In the genomic region with DNA sequence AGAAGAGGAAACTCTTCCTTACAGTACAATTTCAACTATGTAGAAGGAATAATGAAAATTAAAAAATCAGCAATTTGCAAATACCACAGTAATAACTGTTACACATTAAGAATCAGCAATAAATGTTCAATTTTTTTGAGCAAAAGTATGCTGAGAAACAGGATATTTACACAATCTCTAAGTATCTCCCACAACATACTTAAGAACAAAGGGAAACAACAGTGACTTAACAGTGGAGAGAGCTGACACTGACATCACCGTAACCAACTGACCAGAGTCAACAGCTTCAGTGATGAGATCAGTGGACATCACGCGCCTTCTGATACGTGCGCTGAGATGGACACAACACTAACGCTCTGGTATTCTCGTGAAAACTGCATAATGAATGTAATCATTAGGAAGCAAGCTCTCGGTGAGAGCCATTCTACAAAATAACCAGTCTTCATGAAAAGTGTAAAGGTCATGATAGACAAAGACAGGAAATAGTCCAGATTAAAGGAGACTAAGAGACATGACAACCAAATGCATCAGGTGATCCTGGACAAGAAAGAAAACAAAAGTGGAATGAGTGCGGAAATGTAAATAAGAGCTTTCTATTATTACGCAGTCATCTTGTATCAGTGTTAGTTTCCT, we compare ENCODE assay signal across 9 cellular contexts.
DNase-seq lines count a peak whose midpoint lies in the region; ATAC-seq and TF ChIP-seq lines count a peak whose summit lies in the region.
"Had no signal": no experiment of that assay in that cellular context is flagged by ENCODE, and none has a peak within 500 bp of the region (broad histone marks: within the 10 kb centered on the region; RNA-seq: fewer than 3 reads in every experiment).

No MANE protein-coding gene starts in this region.

- H3K4me1 Mint-ChIP-seq in stimulated activated naive CD8-positive, alpha-beta T cell treated with anti-CD3 and anti-CD28 coated beads, Interleukin-15, Interleukin-2, amounts not matched to agents 100 ng/mL and 50 ng/mL, for 24 hours (ENCODE audit: low read depth) = peaks cover 98% of the 10 kb centered on the region

- H3K36me3 Mint-ChIP-seq in stimulated activated naive CD8-positive, alpha-beta T cell treated with anti-CD3 and anti-CD28 coated beads, Interleukin-15, Interleukin-2, amounts not matched to agents 100 ng/mL and 50 ng/mL, for 24 hours (ENCODE audit: low read depth) = peaks cover 27% of the 10 kb centered on the region

- ATAC-seq in stimulated activated naive CD8-positive, alpha-beta T cell treated with anti-CD3 and anti-CD28 coated beads, Interleukin-15, Interleukin-2, amounts not matched to agents 100 U/mL and 50 U/mL, for 24 hours = no peak
- ATAC-seq in GM21515 (IDR thresholded peaks at IDR 0.05; ENCODE audit: unreplicated experiment) (no peak), HG03342 (IDR thresholded peaks at IDR 0.05; ENCODE audit: unreplicated experiment) (no peak)

- no peak for DNase-seq in stimulated activated naive CD8-positive, alpha-beta T cell treated with anti-CD3 and anti-CD28 coated beads, Interleukin-15, Interleukin-2, amounts not matched to agents 100 U/mL and 50 U/mL, for 24 hours
- DNase-seq in cardiac fibroblast (ENCODE audit: low read depth in 2 of 2) (peak; percentile 79 to 97), medulla oblongata (ENCODE audit: extremely low spot score) (peak; percentile 93), NCI-H2029 treated with DMSO at 0.1 percent for 48 hours (lab: John Stamatoyannopoulos, UW) (no peak), GDM1 (lab: John Stamatoyannopoulos, UW) (no peak)
- DNase-seq: NCI-H446 treated with DMSO at 0.1 percent for 48 hours had no signal

- no peak overlapping the region for H3K4me3 ChIP-seq in cardiac fibroblast (replicated peaks in 1 of 2; ENCODE audit: low read depth in 2 of 2, low read length in 2 of 2)

- TF ChIP-seq CTCF in cardiac fibroblast (IDR thresholded peaks at IDR 0.05; ENCODE audit: low read depth, low read length) = no peak

- H3K4me3 Mint-ChIP-seq in stimulated activated naive CD8-positive, alpha-beta T cell treated with anti-CD3 and anti-CD28 coated beads, Interleukin-15, Interleukin-2, amounts not matched to agents 100 ng/mL and 50 ng/mL, for 24 hours = peak overlapping the region; percentile 77

- H3K9me3 Mint-ChIP-seq in stimulated activated naive CD8-positive, alpha-beta T cell treated with anti-CD3 and anti-CD28 coated beads, Interleukin-15, Interleukin-2, amounts not matched to agents 100 ng/mL and 50 ng/mL, for 24 hours = no peaks in the 10 kb centered on the region

- H3K27ac Mint-ChIP-seq in stimulated activated naive CD8-positive, alpha-beta T cell treated with anti-CD3 and anti-CD28 coated beads, Interleukin-15, Interleukin-2, amounts not matched to agents 100 ng/mL and 50 ng/mL, for 24 hours = peak overlapping the region; percentile 96

- H3K27me3 Mint-ChIP-seq in stimulated activated naive CD8-positive, alpha-beta T cell treated with anti-CD3 and anti-CD28 coated beads, Interleukin-15, Interleukin-2, amounts not matched to agents 100 ng/mL and 50 ng/mL, for 24 hours = no peaks in the 10 kb centered on the region

Comparison
In these comparisons a context has a peak if more than half of its experiments do, and no peak if none do; other contexts are left out.
1. DNase-seq: peak in cardiac fibroblast (2 of 2) and medulla oblongata (single experiment); none in stimulated activated naive CD8-positive, alpha-beta T cell treated with anti-CD3 and anti-CD28 coated beads, Interleukin-15, Interleukin-2, amounts not matched to agents 100 U/mL and 50 U/mL, for 24 hours (single experiment), NCI-H2029 treated with DMSO at 0.1 percent for 48 hours (single experiment) and GDM1 (single experiment).